1 cellular context compared by ENCODE assay signal in genomic region chr18:7383336-7383980, GRCh38.
TF ChIP-seq lines count a peak whose summit lies in the region.

No MANE protein-coding gene starts in this region.

TF ChIP-seq in GM23338, 12 proteins besides CTCF, POLR2A, EP300 and RAD21 (continued from another document):
- TF ChIP-seq, protein P1, sequence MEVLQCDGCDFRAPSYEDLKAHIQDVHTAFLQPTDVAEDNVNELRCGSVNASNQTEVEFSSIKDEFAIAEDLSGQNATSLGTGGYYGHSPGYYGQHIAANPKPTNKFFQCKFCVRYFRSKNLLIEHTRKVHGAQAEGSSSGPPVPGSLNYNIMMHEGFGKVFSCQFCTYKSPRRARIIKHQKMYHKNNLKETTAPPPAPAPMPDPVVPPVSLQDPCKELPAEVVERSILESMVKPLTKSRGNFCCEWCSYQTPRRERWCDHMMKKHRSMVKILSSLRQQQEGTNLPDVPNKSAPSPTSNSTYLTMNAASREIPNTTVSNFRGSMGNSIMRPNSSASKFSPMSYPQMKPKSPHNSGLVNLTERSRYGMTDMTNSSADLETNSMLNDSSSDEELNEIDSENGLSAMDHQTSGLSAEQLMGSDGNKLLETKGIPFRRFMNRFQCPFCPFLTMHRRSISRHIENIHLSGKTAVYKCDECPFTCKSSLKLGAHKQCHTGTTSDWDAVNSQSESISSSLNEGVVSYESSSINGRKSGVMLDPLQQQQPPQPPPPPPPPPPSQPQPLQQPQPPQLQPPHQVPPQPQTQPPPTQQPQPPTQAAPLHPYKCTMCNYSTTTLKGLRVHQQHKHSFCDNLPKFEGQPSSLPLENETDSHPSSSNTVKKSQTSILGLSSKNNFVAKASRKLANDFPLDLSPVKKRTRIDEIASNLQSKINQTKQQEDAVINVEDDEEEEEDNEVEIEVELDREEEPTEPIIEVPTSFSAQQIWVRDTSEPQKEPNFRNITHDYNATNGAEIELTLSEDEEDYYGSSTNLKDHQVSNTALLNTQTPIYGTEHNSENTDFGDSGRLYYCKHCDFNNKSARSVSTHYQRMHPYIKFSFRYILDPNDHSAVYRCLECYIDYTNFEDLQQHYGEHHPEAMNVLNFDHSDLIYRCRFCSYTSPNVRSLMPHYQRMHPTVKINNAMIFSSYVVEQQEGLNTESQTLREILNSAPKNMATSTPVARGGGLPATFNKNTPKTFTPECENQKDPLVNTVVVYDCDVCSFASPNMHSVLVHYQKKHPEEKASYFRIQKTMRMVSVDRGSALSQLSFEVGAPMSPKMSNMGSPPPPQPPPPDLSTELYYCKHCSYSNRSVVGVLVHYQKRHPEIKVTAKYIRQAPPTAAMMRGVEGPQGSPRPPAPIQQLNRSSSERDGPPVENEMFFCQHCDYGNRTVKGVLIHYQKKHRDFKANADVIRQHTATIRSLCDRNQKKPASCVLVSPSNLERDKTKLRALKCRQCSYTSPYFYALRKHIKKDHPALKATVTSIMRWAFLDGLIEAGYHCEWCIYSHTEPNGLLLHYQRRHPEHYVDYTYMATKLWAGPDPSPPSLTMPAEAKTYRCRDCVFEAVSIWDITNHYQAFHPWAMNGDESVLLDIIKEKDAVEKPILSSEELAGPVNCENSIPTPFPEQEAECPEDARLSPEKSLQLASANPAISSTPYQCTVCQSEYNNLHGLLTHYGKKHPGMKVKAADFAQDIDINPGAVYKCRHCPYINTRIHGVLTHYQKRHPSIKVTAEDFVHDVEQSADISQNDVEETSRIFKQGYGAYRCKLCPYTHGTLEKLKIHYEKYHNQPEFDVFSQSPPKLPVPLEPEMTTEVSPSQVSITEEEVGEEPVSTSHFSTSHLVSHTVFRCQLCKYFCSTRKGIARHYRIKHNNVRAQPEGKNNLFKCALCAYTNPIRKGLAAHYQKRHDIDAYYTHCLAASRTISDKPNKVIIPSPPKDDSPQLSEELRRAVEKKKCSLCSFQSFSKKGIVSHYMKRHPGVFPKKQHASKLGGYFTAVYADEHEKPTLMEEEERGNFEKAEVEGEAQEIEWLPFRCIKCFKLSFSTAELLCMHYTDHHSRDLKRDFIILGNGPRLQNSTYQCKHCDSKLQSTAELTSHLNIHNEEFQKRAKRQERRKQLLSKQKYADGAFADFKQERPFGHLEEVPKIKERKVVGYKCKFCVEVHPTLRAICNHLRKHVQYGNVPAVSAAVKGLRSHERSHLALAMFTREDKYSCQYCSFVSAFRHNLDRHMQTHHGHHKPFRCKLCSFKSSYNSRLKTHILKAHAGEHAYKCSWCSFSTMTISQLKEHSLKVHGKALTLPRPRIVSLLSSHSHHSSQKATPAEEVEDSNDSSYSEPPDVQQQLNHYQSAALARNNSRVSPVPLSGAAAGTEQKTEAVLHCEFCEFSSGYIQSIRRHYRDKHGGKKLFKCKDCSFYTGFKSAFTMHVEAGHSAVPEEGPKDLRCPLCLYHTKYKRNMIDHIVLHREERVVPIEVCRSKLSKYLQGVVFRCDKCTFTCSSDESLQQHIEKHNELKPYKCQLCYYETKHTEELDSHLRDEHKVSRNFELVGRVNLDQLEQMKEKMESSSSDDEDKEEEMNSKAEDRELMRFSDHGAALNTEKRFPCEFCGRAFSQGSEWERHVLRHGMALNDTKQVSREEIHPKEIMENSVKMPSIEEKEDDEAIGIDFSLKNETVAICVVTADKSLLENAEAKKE (CRISPR knock-in tag; IDR thresholded peaks at IDR 0.05) = no peak
- TF ChIP-seq EZH2 (IDR thresholded peaks at IDR 0.05; ENCODE audit: low read depth, unreplicated experiment) (no peak), EZH2phosphoT487 (IDR thresholded peaks at IDR 0.05; ENCODE audit: unreplicated experiment) (no peak)
